In the genomic region with DNA sequence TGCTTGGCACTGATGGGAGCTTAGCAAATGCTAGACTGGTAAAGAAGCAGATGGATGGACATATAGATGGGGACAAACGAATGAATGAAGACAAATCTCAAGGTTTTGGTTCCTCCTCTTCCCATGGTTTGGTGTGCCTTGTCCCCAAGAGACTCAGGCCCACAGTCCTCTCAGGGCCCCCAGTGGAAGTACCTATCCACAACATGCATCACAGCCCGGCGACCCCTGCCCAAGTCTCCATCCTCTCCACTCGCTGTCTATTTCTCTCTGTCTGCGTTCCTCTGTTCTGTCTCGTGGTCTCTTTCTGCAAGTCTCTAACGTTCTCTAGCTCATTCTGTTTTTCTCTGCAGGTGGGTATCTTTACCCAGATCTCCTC, we compare ENCODE assay signal across 21 cellular contexts.
"Had no signal": no experiment of that assay in that cellular context is flagged by ENCODE, and none has a peak within 500 bp of the region (broad histone marks: within the 10 kb centered on the region; RNA-seq: fewer than 3 reads in every experiment).

No MANE protein-coding gene starts in this region.

- H3K4me1 ChIP-seq: colonic mucosa, foreskin keratinocyte, parathyroid adenoma, psoas muscle, tibial artery, upper lobe of left lung had no signal

- H3K4me3 ChIP-seq: colonic mucosa, hepatocyte, psoas muscle, smooth muscle cell, tibial artery, upper lobe of left lung, vagina had no signal

- H3K27ac ChIP-seq: colonic mucosa, foreskin keratinocyte, hepatocyte, parathyroid adenoma, psoas muscle, tibial artery, upper lobe of left lung, vagina had no signal

- ATAC-seq: foreskin keratinocyte; naive thymus-derived CD4-positive, alpha-beta T cell; psoas muscle; stimulated activated naive CD8-positive, alpha-beta T cell treated with anti-CD3 and anti-CD28 coated beads, Interleukin-15, Interleukin-2, amounts not matched to agents 100 U/mL and 50 U/mL, for 24 hours had no signal

- H3K9me3 ChIP-seq: colonic mucosa, psoas muscle, tibial artery, upper lobe of left lung, vagina had no signal

- H3K36me3 ChIP-seq: colonic mucosa, tibial artery, upper lobe of left lung, vagina had no signal

- H3K27me3 ChIP-seq: colonic mucosa, hepatocyte, upper lobe of left lung, vagina had no signal

- DNase-seq: cerebellar nuclear complex; colonic mucosa; dermis blood vessel endothelial cell; effector CD4-positive, alpha-beta T cell; endodermal cell; erythroblast; foreskin keratinocyte; head of caudate nucleus; mesendoderm; naive thymus-derived CD4-positive, alpha-beta T cell; occipital lobe; psoas muscle; stimulated activated CD4-positive, alpha-beta T cell treated with anti-CD3 and anti-CD28 coated beads, Interleukin-4, amount 100 ng/mL, for 1 hour; stimulated activated CD8-positive, alpha-beta memory T cell treated with anti-CD3 and anti-CD28 coated beads, Interleukin-4, amount 100 ng/mL, for 48 hours; stimulated activated naive CD8-positive, alpha-beta T cell treated with anti-CD3 and anti-CD28 coated beads, Interleukin-15, Interleukin-2, amounts not matched to agents 100 U/mL and 50 U/mL, for 24 hours; upper lobe of left lung had no signal
